ENCODE assay signal across 11 cellular contexts in the genomic region with DNA sequence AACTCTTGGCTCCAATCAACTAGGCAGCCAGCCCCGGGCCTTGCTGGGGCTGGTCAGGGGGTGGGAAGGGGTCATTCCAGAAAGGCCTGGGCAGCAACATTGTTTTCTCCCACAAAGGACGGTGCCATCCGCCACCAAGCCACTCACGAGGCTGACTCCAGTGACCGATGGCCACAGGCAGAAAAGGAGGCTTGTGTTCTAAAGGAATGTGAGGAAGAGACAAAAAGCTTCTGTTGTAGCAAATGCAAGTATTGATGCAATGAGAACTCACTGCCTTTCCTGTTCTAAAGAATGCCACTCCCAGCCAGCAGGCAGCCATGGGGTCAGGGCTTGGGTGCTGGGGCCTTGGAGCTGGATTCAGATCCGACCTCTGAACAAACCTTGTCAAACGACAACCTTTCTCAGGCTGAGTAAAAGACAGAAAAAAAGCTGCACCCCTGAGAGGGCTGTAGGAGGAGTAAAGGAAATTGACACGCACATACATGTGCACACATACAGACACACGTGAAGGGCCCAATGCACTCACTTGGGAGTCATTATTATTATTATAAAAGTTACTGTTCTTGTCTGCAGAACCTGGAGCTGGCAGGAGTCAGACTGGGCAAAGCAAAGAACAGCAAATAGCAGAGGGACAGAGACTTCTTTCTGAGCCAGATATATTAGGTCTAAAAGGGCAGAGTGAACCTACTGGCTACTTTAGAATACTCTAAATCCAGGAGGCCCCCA. TPM values are rescaled to one million over a fixed set of nuclear protein-coding genes. Genes with fewer than 3 reads are reported as not detected.
DNase-seq lines count a peak whose midpoint lies in the region; ATAC-seq and TF ChIP-seq lines count a peak whose summit lies in the region.
"Had no signal": no experiment of that assay in that cellular context is flagged by ENCODE, and none has a peak within 500 bp of the region (broad histone marks: within the 10 kb centered on the region; RNA-seq: fewer than 3 reads in every experiment).

No MANE protein-coding gene starts in this region.

- H3K27ac ChIP-seq in left lung (peak overlapping the region; percentile 26 to 83), stomach (peak overlapping the region in 3 of 5 donors; percentile 50 to 62 (median 51)), MM.1S (ENCODE audit: low read length) (no peak overlapping the region)
- H3K27ac ChIP-seq: PC-9 had no signal

- H3K36me3 Mint-ChIP-seq in T-helper 1 cell treated with Interleukin-12 subunit alpha and Interleukin-12 subunit beta and Interleukin-4 antibody, amounts not matched to agents 30 μg/mL and 1 μg/mL, for 36 hours (ENCODE audit: low read depth), result no peaks in the 10 kb centered on the region

- TF ChIP-seq CTCF in left lung (IDR thresholded peaks at IDR 0.05) (no peak), stomach (IDR thresholded peaks at IDR 0.05) (no peak), MM.1S (IDR thresholded peaks at IDR 0.05; ENCODE audit: low read length) (no peak)

- no peak overlapping the region for H3K4me2 ChIP-seq in MM.1S (ENCODE audit: low read depth, low read length)
- H3K4me2 ChIP-seq: PC-9 had no signal

- ATAC-seq in left lung (no peak), GM21786 (IDR thresholded peaks at IDR 0.05; ENCODE audit: unreplicated experiment) (no peak), GM19455 (IDR thresholded peaks at IDR 0.05; ENCODE audit: unreplicated experiment) (no peak)

- H3K79me2 ChIP-seq in MM.1S (ENCODE audit: low read length), result no peaks in the 10 kb centered on the region

- H2AFZ ChIP-seq in MM.1S (ENCODE audit: low read length), result no peak overlapping the region
- H2AFZ ChIP-seq: PC-9 had no signal

- DNase-seq in T-helper 1 cell (no peak), amygdala (lab: John Stamatoyannopoulos, UW) (peak in 50 of 56 donors; percentile 33 to 92 (median 73)), left lung (no peak), stomach (no peak), MM.1S (no peak)
- DNase-seq: 8988T, PC-9 had no signal

- no peaks in the 10 kb centered on the region for H3K36me3 ChIP-seq in left lung
- no peaks in the 10 kb centered on the region for H3K36me3 ChIP-seq in stomach
- H3K36me3 ChIP-seq in MM.1S (replicated peaks; ENCODE audit: insufficient read depth, low read length), result no peaks in the 10 kb centered on the region

- no peaks in the 10 kb centered on the region for H3K9me2 ChIP-seq in MM.1S (replicated peaks; ENCODE audit: insufficient read depth, low read length)

- WGBS in stomach, 5 donors, result 61 to 80% (median 64%) methylated on average over 9 of the region's 9 CpGs

- intact Hi-C loops in left lung (cut with DNase I) (no loop called here), stomach (cut with DNase I; ENCODE audit: low total_unique reads) (no loop called here)

- TF ChIP-seq POLR2A in stomach (IDR thresholded peaks at IDR 0.05), result no peak

- peak overlapping the region; percentile 94 for H3K27ac Mint-ChIP-seq in T-helper 1 cell treated with Interleukin-12 subunit alpha and Interleukin-12 subunit beta and Interleukin-4 antibody, amounts not matched to agents 30 μg/mL and 1 μg/mL, for 36 hours

- no peak overlapping the region for H3K4me3 ChIP-seq in left lung
- no peak overlapping the region for H3K4me3 ChIP-seq in stomach
- H3K4me3 ChIP-seq in MM.1S (ENCODE audit: low read length), result no peak overlapping the region
- H3K4me3 ChIP-seq: PC-9 had no signal

- no peaks in the 10 kb centered on the region for H4K20me1 ChIP-seq in MM.1S (ENCODE audit: insufficient read depth, low read length)

- peaks cover 11% of the 10 kb centered on the region for H3K9me3 Mint-ChIP-seq in T-helper 1 cell treated with Interleukin-12 subunit alpha and Interleukin-12 subunit beta and Interleukin-4 antibody, amounts not matched to agents 30 μg/mL and 1 μg/mL, for 36 hours

- peaks cover 27% of the 10 kb centered on the region for H3K4me1 Mint-ChIP-seq in T-helper 1 cell treated with Interleukin-12 subunit alpha and Interleukin-12 subunit beta and Interleukin-4 antibody, amounts not matched to agents 30 μg/mL and 1 μg/mL, for 36 hours (ENCODE audit: low read depth)

- H3K27me3 Mint-ChIP-seq in T-helper 1 cell treated with Interleukin-12 subunit alpha and Interleukin-12 subunit beta and Interleukin-4 antibody, amounts not matched to agents 30 μg/mL and 1 μg/mL, for 36 hours (ENCODE audit: low read depth), result peaks cover 6% of the 10 kb centered on the region

- H3K9me3 ChIP-seq in left lung (peaks cover 0 to 17% of the 10 kb centered on the region in 2 donors), stomach (peaks cover 7 to 19% (median 18%) of the 10 kb centered on the region in 4 donors), MM.1S (replicated peaks; ENCODE audit: insufficient read depth, low read length) (no peaks in the 10 kb centered on the region)

- H3F3A ChIP-seq in MM.1S (ENCODE audit: insufficient read depth, low read length), result no peaks in the 10 kb centered on the region

- H3K27me3 ChIP-seq in left lung, result no peaks in the 10 kb centered on the region
- H3K27me3 ChIP-seq in stomach, result peaks cover 0 to 7% (median 0%) of the 10 kb centered on the region in 3 donors
- H3K27me3 ChIP-seq in MM.1S (replicated peaks; ENCODE audit: insufficient read depth, low read length), result no peaks in the 10 kb centered on the region; the same call in 1 of the 2 replicates

- peaks cover 0 to 22% of the 10 kb centered on the region in 2 donors for H3K4me1 ChIP-seq in left lung
- H3K4me1 ChIP-seq in stomach, result peaks cover 0 to 18% (median 2%) of the 10 kb centered on the region in 4 donors
- H3K4me1 ChIP-seq in MM.1S (ENCODE audit: low read length), result no peaks in the 10 kb centered on the region

- TF ChIP-seq EP300 in stomach (IDR thresholded peaks at IDR 0.05), result no peak

- H3K4me3 Mint-ChIP-seq in T-helper 1 cell treated with Interleukin-12 subunit alpha and Interleukin-12 subunit beta and Interleukin-4 antibody, amounts not matched to agents 30 μg/mL and 1 μg/mL, for 36 hours, result peak overlapping the region; percentile 21

- no peak overlapping the region for H3K9ac ChIP-seq in MM.1S (ENCODE audit: low read length)

RNA-seq across cellular contexts. Expression of gene PRMT2, which starts 13.9 kb away (rescaled TPM):
- total RNA-seq in left lung (10 to 100 TPM; 91.7 to 99.5 TPM), stomach (10 to 100 TPM; 18.7 to 85.0 (median 48.8) TPM)
- 10 to 100 TPM; 63.8 to 75.5 (median 63.9) TPM for polyA plus RNA-seq in stomach

RNA-seq across cellular contexts. Expression of gene S100B, which starts 16.7 kb away (rescaled TPM):
- 1 to 10 TPM; 2.0 to 2.3 TPM for total RNA-seq in left lung
- 10 to 100 TPM in 1 of 5 donors, 1 to 10 TPM in 3, not detected in 1; 1.8 to 18.4 (median 6.2) TPM for total RNA-seq in stomach
- polyA plus RNA-seq in stomach, result 10 to 100 TPM in 1 of 3 donors, 1 to 10 TPM in 2; 7.0 to 13.7 (median 9.1) TPM
- total RNA-seq: dermis blood vessel endothelial cell, PC-9 had no signal

Comparison
In these comparisons a context has a peak if more than half of its experiments do, and no peak if none do; other contexts are left out.
1. DNase-seq: peak in amygdala (50 of 56); none in T-helper 1 cell (0 of 5), left lung (0 of 2), stomach (single experiment) and MM.1S (single experiment).